Comparison of ENCODE assay signal across 8 cellular contexts in genomic region chr5:146447734-146448380, GRCh38. TPM values are rescaled to one million over a fixed set of nuclear protein-coding genes. Genes with fewer than 3 reads are reported as not detected.
DNase-seq lines count a peak whose midpoint lies in the region; ATAC-seq and TF ChIP-seq lines count a peak whose summit lies in the region.

No MANE protein-coding gene starts in this region.

- TF ChIP-seq CTCF in Peyer's patch (IDR thresholded peaks at IDR 0.05) (no peak), brain microvascular endothelial cell (IDR thresholded peaks at IDR 0.05; ENCODE audit: low read depth, low read length, missing control alignments) (no peak), lung (IDR thresholded peaks at IDR 0.05; ENCODE audit: control extremely low read depth, extremely low read depth) (no peak)

- no peaks in the 10 kb centered on the region for H3K9me3 ChIP-seq in Peyer's patch
- H3K9me3 ChIP-seq in lung (ENCODE audit: control insufficient read depth in 2 of 2, insufficient read depth in 1 of 2, low read length in 1 of 2), result no peaks in the 10 kb centered on the region

- H3K27ac ChIP-seq in Peyer's patch (peak overlapping the region; percentile 88 to 92 (median 90)), brain microvascular endothelial cell (peak overlapping the region; percentile 95), lung (ENCODE audit: low read depth in 1 of 2, low read length in 1 of 2) (peak overlapping the region; percentile 84 to 88), substantia nigra (ENCODE audit: low read depth, low read length, poor library complexity, severe bottlenecking) (peak overlapping the region; percentile 75)

- H3K4me3 ChIP-seq in Peyer's patch (peak overlapping the region; percentile 89 to 100 (median 96)), brain microvascular endothelial cell (ENCODE audit: low read depth, low read length) (peak overlapping the region; percentile 96), lung (peak overlapping the region; percentile 96)

- WGBS in lung, 2 donors, result 0 to 1% methylated on average over 20 of the region's 20 CpGs

- in situ Hi-C loops in ACHN (cut with HindIII; ENCODE audit: low pct_ligation_motif_present, low pct_unique_long_range_greater_than_20kb, low sequenced_read_pairs), result loop anchor here (25.0 kb wide), 1 partner anchor 136 kb away; no protein-coding TSS in a partner anchor
- in situ Hi-C loops in brain microvascular endothelial cell (cut with HindIII; ENCODE audit: low pct_ligation_motif_present, low sequenced_read_pairs), result no loop called here

- TF ChIP-seq POLR2A in Peyer's patch (IDR thresholded peaks at IDR 0.05), result no peak

- H3K36me3 ChIP-seq in Peyer's patch (no peaks in the 10 kb centered on the region), brain microvascular endothelial cell (replicated peaks) (peaks cover 3% of the 10 kb centered on the region), lung (ENCODE audit: control insufficient read depth in 2 of 2, insufficient read depth in 2 of 2, low read length in 2 of 2) (no peaks in the 10 kb centered on the region)

- ATAC-seq in GM18511 (IDR thresholded peaks at IDR 0.05; ENCODE audit: unreplicated experiment), result peak; percentile 31
- peak; percentile 33 for ATAC-seq in HG03025 (IDR thresholded peaks at IDR 0.05; ENCODE audit: low FRiP score, unreplicated experiment)
- no peak for ATAC-seq in lung (ENCODE audit: insufficient read depth, low FRiP score)

- H3K27me3 ChIP-seq in Peyer's patch, result no peaks in the 10 kb centered on the region
- H3K27me3 ChIP-seq in brain microvascular endothelial cell (replicated peaks), result no peaks in the 10 kb centered on the region
- H3K27me3 ChIP-seq in lung (ENCODE audit: control insufficient read depth, insufficient read depth), result no peaks in the 10 kb centered on the region

- H3K4me1 ChIP-seq in Peyer's patch (peaks cover 0 to 34% (median 2%) of the 10 kb centered on the region in 4 donors), lung (ENCODE audit: control insufficient read depth in 2 of 2, insufficient read depth in 2 of 2, low read length in 2 of 2) (peaks cover 3 to 12% of the 10 kb centered on the region in 2 donors)

- DNase-seq in ACHN, result peak; percentile 50
- DNase-seq in Peyer's patch, result peak in 2 of 3 donors; percentile 32 to 61
- DNase-seq in brain microvascular endothelial cell, result peak; percentile 39
- DNase-seq in lung (ENCODE audit: low spot score), result peak; percentile 36
- no peak for DNase-seq in substantia nigra (lab: John Stamatoyannopoulos, UW)
- DNase-seq in midbrain (lab: John Stamatoyannopoulos, UW), result no peak

RNA-seq across cellular contexts. Expression of gene TCERG1, which starts 0.7 kb away (rescaled TPM):
- total RNA-seq in Peyer's patch, result 100 to 1,000 TPM in 2 of 4 donors, 10 to 100 TPM in 2; 63.0 to 232 (median 104) TPM
- 10 to 100 TPM; 43.7 to 79.2 TPM for total RNA-seq in lung
- polyA plus RNA-seq in lung, result 10 to 100 TPM; 21.1 to 46.8 TPM

Comparison
In these comparisons a context has a peak if more than half of its experiments do, and no peak if none do; other contexts are left out.
1. DNase-seq: peak in ACHN (single experiment), Peyer's patch (2 of 3), brain microvascular endothelial cell (single experiment) and lung (single experiment); none in substantia nigra (0 of 49) and midbrain (single experiment).
2. Peak in every context shown above with its lines, with median percentiles within 50 percentile points of each other: H3K27ac ChIP-seq and H3K4me3 ChIP-seq.